In genomic region chrX:120629667-120630537, GRCh38 we compare ENCODE assay signal across 8 cellular contexts. TPM values are rescaled to one million over a fixed set of nuclear protein-coding genes. Genes with fewer than 3 reads are reported as not detected.
DNase-seq lines count a peak whose midpoint lies in the region; FAIRE-seq and TF ChIP-seq lines count a peak whose summit lies in the region.

Gene C1GALT1C1, minus strand, starts transcription at chrX:120630054. Its CDS starts 2,888 bp downstream, at chrX:120627166.

- H3K4me1 Mint-ChIP-seq in nephron = no peaks in the 10 kb centered on the region
- peaks cover 33% of the 10 kb centered on the region for H3K4me1 Mint-ChIP-seq in stimulated activated naive CD8-positive, alpha-beta T cell treated with anti-CD3 and anti-CD28 coated beads, Interleukin-15, Interleukin-2, amounts not matched to agents 100 ng/mL and 50 ng/mL, for 24 hours (ENCODE audit: low read depth)

- H3K4me3 ChIP-seq in Loucy (ENCODE audit: low read length, poor library complexity, severe bottlenecking) = peak within 1 kb of the TSS; percentile 97
- H3K4me3 ChIP-seq in fibroblast of the aortic adventitia (ENCODE audit: low read depth, low read length) = peak within 1 kb of the TSS; percentile 78

- H3K9me3 ChIP-seq in Loucy (ENCODE audit: insufficient read depth, low read depth, low read length) = no peaks in the 10 kb centered on the region

- peaks cover 24% of the 10 kb centered on the region; the same call in 1 of the 2 replicates for H3K79me2 ChIP-seq in Loucy (ENCODE audit: insufficient read depth, low read length)

- no peaks in the 10 kb centered on the region for H3K9me2 ChIP-seq in Loucy (replicated peaks; ENCODE audit: low read depth, low read length)

- peaks cover 4% of the 10 kb centered on the region; the same call in 1 of the 2 replicates for H3F3A ChIP-seq in Loucy (ENCODE audit: low read depth)

- no peaks in the 10 kb centered on the region for H3K27me3 Mint-ChIP-seq in nephron (ENCODE audit: low read depth)
- H3K27me3 Mint-ChIP-seq in stimulated activated naive CD8-positive, alpha-beta T cell treated with anti-CD3 and anti-CD28 coated beads, Interleukin-15, Interleukin-2, amounts not matched to agents 100 ng/mL and 50 ng/mL, for 24 hours = no peaks in the 10 kb centered on the region

- DNase-seq in EL (peak; percentile 92), H54 (ENCODE audit: insufficient read length, low spot score) (peak; percentile 63), fibroblast of the aortic adventitia (ENCODE audit: low read depth) (peak; percentile 90)
- DNase-seq in activated effector memory CD4-positive, alpha-beta T cell treated with Interleukin-2 at 50 U/mL for 16 hours = peak; percentile 87

- no peaks in the 10 kb centered on the region for H3K27me3 ChIP-seq in Loucy (ENCODE audit: insufficient read depth, low read length, poor library complexity, severe bottlenecking)

- H3K4me3 Mint-ChIP-seq in nephron = peak within 1 kb of the TSS; percentile 85 to 92 (median 91)
- peak within 1 kb of the TSS; percentile 95 for H3K4me3 Mint-ChIP-seq in stimulated activated naive CD8-positive, alpha-beta T cell treated with anti-CD3 and anti-CD28 coated beads, Interleukin-15, Interleukin-2, amounts not matched to agents 100 ng/mL and 50 ng/mL, for 24 hours

- H4K20me1 ChIP-seq in Loucy (ENCODE audit: insufficient read depth, low read length, poor library complexity, severe bottlenecking) = no peaks in the 10 kb centered on the region

- H3K4me2 ChIP-seq in Loucy (ENCODE audit: low read depth, low read length, poor library complexity, severe bottlenecking) = peak within 1 kb of the TSS; percentile 96

- peak within 1 kb of the TSS; percentile 91 for H3K9ac ChIP-seq in Loucy (ENCODE audit: low read depth, low read length, poor library complexity, severe bottlenecking)

- H3K36me3 ChIP-seq in Loucy (ENCODE audit: insufficient read depth, low read length) = no peaks in the 10 kb centered on the region

- TF ChIP-seq POLR2A in H54 (IDR thresholded peaks at IDR 0.05; ENCODE audit: low read depth, low read length) (peak; percentile 46; the same call in 1 of the 2 replicates), Raji (IDR thresholded peaks at IDR 0.05; ENCODE audit: insufficient read depth, low read depth, low read length) (peak; percentile 80)

- FAIRE-seq in H54 (lab: Jason Lieb, UNC) = peak; percentile 90

- peak within 1 kb of the TSS; percentile 79 for H2AFZ ChIP-seq in Loucy (ENCODE audit: low read length)

- TF ChIP-seq CTCF in Loucy (conservative IDR thresholded peaks at IDR 0.05; ENCODE audit: low read length) = no peak
- no peak for TF ChIP-seq CTCF in fibroblast of the aortic adventitia (IDR thresholded peaks at IDR 0.05; ENCODE audit: insufficient read depth, low read length)
- no peak for TF ChIP-seq CTCF in nephron (IDR thresholded peaks at IDR 0.05; ENCODE audit: unreplicated experiment in 3 of 3)

- H3K4me1 ChIP-seq in Loucy (ENCODE audit: insufficient read depth, low read length, poor library complexity, severe bottlenecking) = peaks cover 22% of the 10 kb centered on the region

- peak within 1 kb of the TSS; percentile 71 to 97 (median 88) for H3K27ac Mint-ChIP-seq in nephron
- H3K27ac Mint-ChIP-seq in stimulated activated naive CD8-positive, alpha-beta T cell treated with anti-CD3 and anti-CD28 coated beads, Interleukin-15, Interleukin-2, amounts not matched to agents 100 ng/mL and 50 ng/mL, for 24 hours = peak within 1 kb of the TSS; percentile 97

- no peaks in the 10 kb centered on the region for H3K36me3 Mint-ChIP-seq in nephron (ENCODE audit: low read depth)
- H3K36me3 Mint-ChIP-seq in stimulated activated naive CD8-positive, alpha-beta T cell treated with anti-CD3 and anti-CD28 coated beads, Interleukin-15, Interleukin-2, amounts not matched to agents 100 ng/mL and 50 ng/mL, for 24 hours (ENCODE audit: low read depth) = peaks cover 4% of the 10 kb centered on the region

- no peaks in the 10 kb centered on the region for H3K9me3 Mint-ChIP-seq in nephron
- no peaks in the 10 kb centered on the region for H3K9me3 Mint-ChIP-seq in stimulated activated naive CD8-positive, alpha-beta T cell treated with anti-CD3 and anti-CD28 coated beads, Interleukin-15, Interleukin-2, amounts not matched to agents 100 ng/mL and 50 ng/mL, for 24 hours

RNA-seq across cellular contexts. Expression of gene C1GALT1C1, which starts in this region (rescaled TPM):
- 41.1 and 47.1 TPM in 2 replicates for total RNA-seq in fibroblast of the aortic adventitia (ENCODE audit: low replicate concordance)

Comparison
In these comparisons a context has a peak if more than half of its experiments do, and no peak if none do; other contexts are left out.
1. Peak in every context shown above with its lines: DNase-seq and H3K4me3 ChIP-seq.